ENCODE assay signal across 28 cellular contexts in the genomic region with DNA sequence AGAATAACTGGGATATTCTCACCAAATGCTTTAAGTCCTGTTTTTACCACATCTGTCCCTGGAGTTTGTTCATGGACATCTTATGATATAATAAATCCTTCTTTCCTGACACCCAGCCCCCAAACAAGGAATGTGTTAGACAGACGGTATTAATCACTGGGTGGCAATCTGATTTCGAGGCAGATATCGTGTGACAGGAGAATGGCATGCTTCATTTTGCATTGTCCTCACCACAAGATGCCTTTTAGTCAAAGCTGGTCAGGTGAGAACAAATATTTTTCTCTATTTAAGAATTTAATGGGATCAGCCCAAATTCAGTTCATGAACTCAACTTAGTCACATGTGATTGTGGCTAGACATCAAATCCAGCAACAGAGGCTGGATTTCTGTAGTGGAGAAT.
"Had no signal": no experiment of that assay in that cellular context is flagged by ENCODE, and none has a peak within 500 bp of the region (broad histone marks: within the 10 kb centered on the region; RNA-seq: fewer than 3 reads in every experiment).

No MANE protein-coding gene starts in this region.

- DNase-seq: activated CD4-positive, alpha-beta T cell treated with anti-CD3 and anti-CD28 coated beads for 4 hours; activated CD4-positive, alpha-beta T cell treated with anti-CD3 and anti-CD28 coated beads, Interleukin-2, amount 50 U/mL, for 4 hours; activated naive CD4-positive, alpha-beta T cell; activated T-cell treated with anti-CD3 and anti-CD28 coated beads for 4 hours; activated T-cell treated with anti-CD3 and anti-CD28 coated beads, Interleukin-2, amount 50 U/mL, for 72 hours; adrenal gland; aorta; cerebellar nuclear complex; colonic mucosa; effector CD8-positive, alpha-beta T cell; esophagus squamous epithelium; glutamatergic neuron; left cardiac atrium; mammary epithelial cell; midbrain; naive thymus-derived CD4-positive, alpha-beta T cell; occipital lobe; psoas muscle; right lobe of liver; stimulated activated CD4-positive, alpha-beta T cell treated with anti-CD3 and anti-CD28 coated beads, Interleukin-12 subunit alpha, Interleukin-12 subunit beta, amount 100 ng/mL, for 4 hours; stimulated activated CD4-positive, alpha-beta T cell treated with anti-CD3 and anti-CD28 coated beads, Interleukin-4, amount 100 ng/mL, for 24 hours; trophoblast cell; uterus had no signal

- H3K4me3 ChIP-seq: adrenal gland, cardiac muscle cell, colonic mucosa, esophagus squamous epithelium, neural progenitor cell, psoas muscle, right lobe of liver, skin epidermis, thoracic aorta, uterus had no signal

- ATAC-seq: activated T-cell treated with anti-CD3 and anti-CD28 coated beads, Interleukin-2, amount 50 U/mL, for 72 hours; left cardiac atrium; naive thymus-derived CD4-positive, alpha-beta T cell; psoas muscle; right lobe of liver; stimulated activated effector memory CD8-positive, alpha-beta T cell treated with anti-CD3 and anti-CD28 coated beads, Interleukin-12 subunit alpha, Interleukin-12 subunit beta, amount 100 ng/mL, for 72 hours had no signal
